In the genomic region with DNA sequence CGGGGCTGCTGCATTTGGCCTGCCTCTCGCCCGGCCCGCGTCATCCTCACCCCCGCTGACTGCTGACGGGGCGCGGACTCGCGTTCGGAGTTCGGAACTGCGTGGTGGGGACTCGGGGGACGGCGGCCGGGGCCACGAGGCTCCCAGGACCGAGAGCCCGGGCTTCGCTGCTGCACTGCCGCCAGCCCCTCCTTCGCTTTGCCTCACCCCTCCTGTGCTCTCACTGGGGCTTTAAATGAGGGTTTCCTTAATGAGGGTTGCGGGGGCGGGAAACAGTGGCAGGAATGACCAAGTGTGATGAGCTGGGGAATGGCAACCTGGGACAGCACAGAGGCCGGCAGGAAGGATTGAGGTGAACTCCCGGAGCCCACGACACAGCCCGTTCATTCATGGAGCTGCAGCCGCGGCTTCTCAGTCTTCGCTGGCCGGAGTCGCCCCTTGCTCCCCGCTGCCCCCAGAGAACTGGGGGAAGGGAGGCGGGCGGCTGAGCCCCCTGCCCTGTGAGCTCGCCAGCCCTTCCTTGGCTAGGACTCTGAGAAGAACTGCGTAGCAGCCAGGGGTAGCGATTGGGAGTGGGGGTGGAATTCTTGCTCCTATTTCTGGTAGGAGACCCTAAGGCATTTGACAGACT, we compare ENCODE assay signal across 9 cellular contexts. TPM values are rescaled to one million over a fixed set of nuclear protein-coding genes. Genes with fewer than 3 reads are reported as not detected.
DNase-seq lines count a peak whose midpoint lies in the region; ATAC-seq, FAIRE-seq and TF ChIP-seq lines count a peak whose summit lies in the region.
"Had no signal": no experiment of that assay in that cellular context is flagged by ENCODE, and none has a peak within 500 bp of the region (broad histone marks: within the 10 kb centered on the region; RNA-seq: fewer than 3 reads in every experiment).

No MANE protein-coding gene starts in this region.

- peaks cover 20% of the 10 kb centered on the region for H3K27me3 ChIP-seq in WERI-Rb-1 (ENCODE audit: insufficient read depth, low read depth, severe bottlenecking)

- TF ChIP-seq CTCF in WERI-Rb-1 (IDR thresholded peaks at IDR 0.05; ENCODE audit: low read depth, low read length) = no peak
- TF ChIP-seq CTCF in progenitor cell of endocrine pancreas (IDR thresholded peaks at IDR 0.05; ENCODE audit: unreplicated experiment) = no peak

- DNase-seq in GM03348 (ENCODE audit: low spot score) (peak; percentile 60), WERI-Rb-1 (no peak), frontal cortex (ENCODE audit: low spot score in 2 of 2) (peak; percentile 55 to 59), progenitor cell of endocrine pancreas (ENCODE audit: low spot score, unreplicated experiment) (peak; percentile 32), kidney glomerular epithelial cell (lab: John Stamatoyannopoulos, UW) (no peak), AML-193 (lab: John Stamatoyannopoulos, UW) (no peak), NCI-H1105 (lab: John Stamatoyannopoulos, UW) (no peak)

- peaks cover 8% of the 10 kb centered on the region for H3K36me3 ChIP-seq in WERI-Rb-1

- H3K9me3 Mint-ChIP-seq in progenitor cell of endocrine pancreas (ENCODE audit: low read depth) = no peaks in the 10 kb centered on the region

- no peaks in the 10 kb centered on the region for H3K9me3 ChIP-seq in WERI-Rb-1 (ENCODE audit: severe bottlenecking)

- peak overlapping the region; percentile 63 for H3K4me3 Mint-ChIP-seq in progenitor cell of endocrine pancreas (ENCODE audit: low read depth)

- H3K36me3 Mint-ChIP-seq in progenitor cell of endocrine pancreas (ENCODE audit: insufficient read depth) = peaks cover 8% of the 10 kb centered on the region

- peaks cover 9% of the 10 kb centered on the region for H3K27me3 Mint-ChIP-seq in progenitor cell of endocrine pancreas

- peak overlapping the region; percentile 81 for H3K27ac Mint-ChIP-seq in progenitor cell of endocrine pancreas

- FAIRE-seq in frontal cortex (lab: Jason Lieb, UNC) = no peak
- FAIRE-seq: colon had no signal

- ATAC-seq in HG03045 (IDR thresholded peaks at IDR 0.05; ENCODE audit: unreplicated experiment) = no peak

- peaks cover 16% of the 10 kb centered on the region for H3K4me1 Mint-ChIP-seq in progenitor cell of endocrine pancreas (ENCODE audit: low read depth)

- no peak overlapping the region for H3K27ac ChIP-seq in WERI-Rb-1

- H3K4me3 ChIP-seq in WERI-Rb-1 (ENCODE audit: low read depth, low read length) = peak overlapping the region; percentile 43

RNA-seq across cellular contexts. Expression of a gene that starts 1.5 kb away (rescaled TPM):
- 13.9 TPM for total RNA-seq in frontal cortex
- 15.9 and 19.4 TPM in 2 replicates for total RNA-seq in progenitor cell of endocrine pancreas

Comparison
In these comparisons a context has a peak if more than half of its experiments do, and no peak if none do; other contexts are left out.
1. DNase-seq: peak in GM03348 (single experiment), frontal cortex (2 of 2) and progenitor cell of endocrine pancreas (single experiment); none in WERI-Rb-1 (single experiment), kidney glomerular epithelial cell (single experiment), AML-193 (0 of 2) and NCI-H1105 (single experiment).